Comparison of ENCODE assay signal across 13 cellular contexts in genomic region chr17:64229815-64230550, GRCh38. TPM values are rescaled to one million over a fixed set of nuclear protein-coding genes. Genes with fewer than 3 reads are reported as not detected.
DNase-seq lines count a peak whose midpoint lies in the region; ATAC-seq and TF ChIP-seq lines count a peak whose summit lies in the region.
"Had no signal": no experiment of that assay in that cellular context is flagged by ENCODE, and none has a peak within 500 bp of the region (broad histone marks: within the 10 kb centered on the region; RNA-seq: fewer than 3 reads in every experiment).

No MANE protein-coding gene starts in this region.

- no peak overlapping the region for H3K9ac ChIP-seq in duodenal mucosa (ENCODE audit: low read depth in 1 of 2, low read length in 2 of 2)

- H3K36me3 ChIP-seq in duodenal mucosa (ENCODE audit: control insufficient read depth in 1 of 2, insufficient read depth in 2 of 2, low read length in 2 of 2), result no peaks in the 10 kb centered on the region
- H3K36me3 ChIP-seq in lower lobe of right lung, result no peaks in the 10 kb centered on the region
- H3K36me3 ChIP-seq in suprapubic skin, result no peaks in the 10 kb centered on the region
- H3K36me3 ChIP-seq: BE2C had no signal

- WGBS in suprapubic skin, result 73% methylated on average over 5 of the region's 5 CpGs

- H3K4me1 ChIP-seq in duodenal mucosa (ENCODE audit: control insufficient read depth in 1 of 2, insufficient read depth in 2 of 2, low read length in 2 of 2) (no peaks in the 10 kb centered on the region), lower lobe of right lung (peaks cover 22% of the 10 kb centered on the region), suprapubic skin (peaks cover 27% of the 10 kb centered on the region)

- POLR2A ChIA-PET in RWPE1 (lab: Yijun Ruan, JAX; ENCODE audit: low non-redundant PET), result no interaction called here
- POLR2A ChIA-PET in HEK293T (lab: Yijun Ruan, JAX), result interaction anchor here (1.3 to 1.4 kb wide), 2 partner anchors 12 to 85 kb away, joined by 3 read pairs; no protein-coding TSS in a partner anchor

- no peak overlapping the region for H3K4me3 ChIP-seq in duodenal mucosa (ENCODE audit: low read depth in 1 of 2, low read length in 2 of 2)
- no peak overlapping the region for H3K4me3 ChIP-seq in lower lobe of right lung
- H3K4me3 ChIP-seq in suprapubic skin, result no peak overlapping the region

- H3K27ac ChIP-seq in RWPE1, result peak overlapping the region; percentile 100
- peak overlapping the region; percentile 30 for H3K27ac ChIP-seq in duodenal mucosa (ENCODE audit: low read depth, low read length)
- peak overlapping the region; percentile 56 for H3K27ac ChIP-seq in lower lobe of right lung
- peak overlapping the region; percentile 52 for H3K27ac ChIP-seq in suprapubic skin

- DNase-seq in RWPE1 (ENCODE audit: low spot score), result no peak
- no peak for DNase-seq in lower lobe of right lung
- no peak for DNase-seq in suprapubic skin (ENCODE audit: low spot score in 2 of 2)
- no peak for DNase-seq in HEK293T (ENCODE audit: extremely low spot score)
- no peak for DNase-seq in AG20443 (ENCODE audit: low spot score)
- DNase-seq: activated gamma-delta T cell treated with Interleukin-2 at 50 U/mL for 16 hours; BE2C; H9; NCI-H2107; stimulated activated CD4-positive, alpha-beta T cell treated with anti-CD3 and anti-CD28 coated beads, Interleukin-12 subunit alpha, Interleukin-12 subunit beta, amount 100 ng/mL, for 4 hours had no signal

- no peak for TF ChIP-seq CTCF in RWPE1 (conservative IDR thresholded peaks at IDR 0.05; ENCODE audit: low read depth)
- no peak for TF ChIP-seq CTCF in lower lobe of right lung (IDR thresholded peaks at IDR 0.05)
- TF ChIP-seq CTCF in suprapubic skin (IDR thresholded peaks at IDR 0.05), result no peak

- intact Hi-C loops in lower lobe of right lung (cut with DNase I), result no loop called here

- ATAC-seq in lower lobe of right lung (peak in 1 of 2 donors; percentile 11), GM21786 (IDR thresholded peaks at IDR 0.05; ENCODE audit: unreplicated experiment) (no peak), HG02884 (IDR thresholded peaks at IDR 0.05; ENCODE audit: unreplicated experiment) (no peak)

- no peak for TF ChIP-seq POLR2A in suprapubic skin (IDR thresholded peaks at IDR 0.05)

- no peaks in the 10 kb centered on the region for H3K9me3 ChIP-seq in duodenal mucosa (ENCODE audit: control insufficient read depth in 1 of 2, low read length in 2 of 2)
- H3K9me3 ChIP-seq in lower lobe of right lung, result no peaks in the 10 kb centered on the region
- no peaks in the 10 kb centered on the region for H3K9me3 ChIP-seq in suprapubic skin
- H3K9me3 ChIP-seq: BE2C had no signal

- CTCF ChIA-PET in RWPE1 (lab: Yijun Ruan, JAX) (interaction anchor here (0.5 to 1.0 kb wide), 4 partner anchors 10 to 72 kb away, joined by 3 to 6 read pairs (median 4); no protein-coding TSS in a partner anchor), HEK293T (lab: Yijun Ruan, JAX) (no interaction called here)

- no peak for TF ChIP-seq EP300 in suprapubic skin (IDR thresholded peaks at IDR 0.05)

- no peaks in the 10 kb centered on the region for H3K27me3 ChIP-seq in duodenal mucosa (ENCODE audit: control insufficient read depth in 1 of 2, insufficient read depth in 2 of 2, low read length in 2 of 2)
- H3K27me3 ChIP-seq in lower lobe of right lung (ENCODE audit: low read depth), result no peaks in the 10 kb centered on the region
- no peaks in the 10 kb centered on the region for H3K27me3 ChIP-seq in suprapubic skin
- H3K27me3 ChIP-seq: BE2C had no signal

TF ChIP-seq in HEK293T, 16 proteins besides CTCF, POLR2A, EP300 and RAD21:
- TF ChIP-seq ELF4 (IDR thresholded peaks at IDR 0.05) (no peak), NFRKB (IDR thresholded peaks at IDR 0.05) (no peak), BHLHE40 (IDR thresholded peaks at IDR 0.05; ENCODE audit: borderline replicate concordance) (no peak), LEF1 (IDR thresholded peaks at IDR 0.05; ENCODE audit: borderline replicate concordance) (no peak), FOXK2 (IDR thresholded peaks at IDR 0.05) (no peak), L3MBTL2 (conservative IDR thresholded peaks at IDR 0.05) (no peak), CTBP1 (IDR thresholded peaks at IDR 0.05; ENCODE audit: borderline replicate concordance) (no peak), HDGF (IDR thresholded peaks at IDR 0.05; ENCODE audit: borderline replicate concordance) (no peak)

RNA-seq across cellular contexts. Expression of gene TEX2, which starts 33.1 kb away (rescaled TPM):
- total RNA-seq in lower lobe of right lung (41.3 TPM), suprapubic skin (10 to 100 TPM; 35.5 to 41.3 (median 36.9) TPM)

Comparison
In these comparisons a context has a peak if more than half of its experiments do, and no peak if none do; other contexts are left out.
1. H3K27ac ChIP-seq: peak in every context shown above with its lines; median percentile 100 in RWPE1; 56 in lower lobe of right lung; 52 in suprapubic skin; 30 in duodenal mucosa.